26 cellular contexts compared by ENCODE assay signal in genomic region chr9:101030022-101030391, GRCh38. TPM values are rescaled to one million over a fixed set of nuclear protein-coding genes. Genes with fewer than 3 reads are reported as not detected.
DNase-seq lines count a peak whose midpoint lies in the region; ATAC-seq, FAIRE-seq and TF ChIP-seq lines count a peak whose summit lies in the region.
"Had no signal": no experiment of that assay in that cellular context is flagged by ENCODE, and none has a peak within 500 bp of the region (broad histone marks: within the 10 kb centered on the region; RNA-seq: fewer than 3 reads in every experiment).

No MANE protein-coding gene starts in this region.

- no peak overlapping the region for H2AK5ac ChIP-seq in H1 (ENCODE audit: low read depth, low read length)

- H3K27me3 Mint-ChIP-seq in activated CD4-positive, alpha-beta T cell treated with anti-CD3 and anti-CD28 coated beads, Interleukin-2, amount 10 ng/mL, durations not matched to agents 7 days and 5 days: peaks cover 51% of the 10 kb centered on the region

- H3K4me3 ChIP-seq in H1 (ENCODE audit: extremely low read depth in 1 of 4, insufficient read depth in 2 of 4, low read depth in 3 of 4, low read length in 4 of 4) (peak overlapping the region in 2 of 4 experiments; percentile 14 to 80; a peak in 3 of 8 replicates), liver (ENCODE audit: low read depth in 1 of 3, low read length in 3 of 3) (peak overlapping the region in 2 of 3 donors; percentile 72 to 94), upper lobe of right lung (peak overlapping the region; percentile 45), uterus (no peak overlapping the region)
- H3K4me3 ChIP-seq: HAP-1 had no signal

- H3K36me3 ChIP-seq in H1 (ENCODE audit: control insufficient read depth in 2 of 4, insufficient read depth in 4 of 4, low read length in 3 of 4) (no peaks in the 10 kb centered on the region), liver (ENCODE audit: control insufficient read depth in 4 of 4, insufficient read depth in 3 of 4, low read depth in 1 of 4, low read length in 3 of 4) (no peaks in the 10 kb centered on the region), upper lobe of right lung (no peaks in the 10 kb centered on the region), uterus (no peaks in the 10 kb centered on the region)
- H3K36me3 ChIP-seq: HAP-1 had no signal

- H3K4me2 ChIP-seq in H1 (ENCODE audit: insufficient read depth in 1 of 2, low read depth in 2 of 2, low read length in 2 of 2): peak overlapping the region; percentile 93 to 97

- H3K27ac ChIP-seq in H1 (ENCODE audit: low read depth, low read length) (no peak overlapping the region), liver (ENCODE audit: low read depth in 1 of 2, low read length in 2 of 2) (no peak overlapping the region), upper lobe of right lung (no peak overlapping the region), uterus (no peak overlapping the region)

- TF ChIP-seq CTCF in H1 (IDR thresholded peaks at IDR 0.05; ENCODE audit: control extremely low read depth in 1 of 3, insufficient read depth in 1 of 3, low read depth in 1 of 3, low read length in 3 of 3): no peak
- TF ChIP-seq CTCF in liver (IDR thresholded peaks at IDR 0.05; ENCODE audit: low read depth, low read length, missing input control): no peak
- TF ChIP-seq CTCF in upper lobe of right lung (IDR thresholded peaks at IDR 0.05): no peak
- TF ChIP-seq CTCF in uterus (IDR thresholded peaks at IDR 0.05): no peak

- peak; percentile 12 for DNase-seq in NCI-H146 (lab: John Stamatoyannopoulos, UW)
- no peak for DNase-seq in NCI-H146 treated with DMSO at 0.1 percent for 48 hours (lab: John Stamatoyannopoulos, UW; ENCODE audit: unreplicated experiment)
- DNase-seq in H1 (ENCODE audit: low read depth in 1 of 2, low spot score in 2 of 2): no peak
- DNase-seq in upper lobe of right lung: no peak
- DNase-seq in uterus: no peak
- DNase-seq in activated CD4-positive, alpha-beta T cell treated with anti-CD3 and anti-CD28 coated beads, Interleukin-2, amount 10 ng/mL, durations not matched to agents 7 days and 5 days: no peak
- DNase-seq: 8988T; activated gamma-delta T cell; activated naive CD8-positive, alpha-beta T cell treated with anti-CD3 and anti-CD28 coated beads, Interleukin-2, amount 10 ng/mL, durations not matched to agents 7 days and 5 days; activated T-cell treated with anti-CD3 and anti-CD28 coated beads for 4 hours; CD4-positive, CD25-positive, alpha-beta regulatory T cell; DMS153; KG1; left cardiac atrium; MM.1S; NCI-H2081 treated with DMSO at 0.1 percent for 48 hours; stimulated activated naive CD4-positive, alpha-beta T cell treated with Interleukin-2 at 50 U/mL for 16 hours; T-helper 17 cell had no signal

- CTCF ChIA-PET in H1 (lab: Charles Lee; ENCODE audit: partially characterized antibody): interaction anchor here (0.7 to 0.9 kb wide), 3 partner anchors 13 to 428 kb away, joined by 3 read pairs; no protein-coding TSS in a partner anchor
- CTCF ChIA-PET in activated CD4-positive, alpha-beta T cell treated with anti-CD3 and anti-CD28 coated beads, Interleukin-2, amount 10 ng/mL, durations not matched to agents 7 days and 5 days (lab: Charles Lee): no interaction called here

- ATAC-seq in upper lobe of right lung: no peak
- ATAC-seq in GM18909 (IDR thresholded peaks at IDR 0.05; ENCODE audit: poor library complexity, unreplicated experiment): no peak
- ATAC-seq: left cardiac atrium, T-helper 17 cell had no signal

- no peaks in the 10 kb centered on the region for H3K36me3 Mint-ChIP-seq in activated CD4-positive, alpha-beta T cell treated with anti-CD3 and anti-CD28 coated beads, Interleukin-2, amount 10 ng/mL, durations not matched to agents 7 days and 5 days (ENCODE audit: low read depth)
- H3K36me3 Mint-ChIP-seq: activated naive CD8-positive, alpha-beta T cell treated with anti-CD3 and anti-CD28 coated beads, Interleukin-2, amount 10 ng/mL, durations not matched to agents 7 days and 5 days; CD4-positive, CD25-positive, alpha-beta regulatory T cell; memory B cell had no signal

- intact Hi-C loops in upper lobe of right lung (cut with DNase I): no loop called here
- intact Hi-C loops in uterus (cut with DNase I; ENCODE audit: low total_unique reads): no loop called here

- no peak overlapping the region for H2BK15ac ChIP-seq in H1 (ENCODE audit: low read length)

- no peaks in the 10 kb centered on the region for H3K9me3 Mint-ChIP-seq in activated CD4-positive, alpha-beta T cell treated with anti-CD3 and anti-CD28 coated beads, Interleukin-2, amount 10 ng/mL, durations not matched to agents 7 days and 5 days
- H3K9me3 Mint-ChIP-seq: activated naive CD8-positive, alpha-beta T cell treated with anti-CD3 and anti-CD28 coated beads, Interleukin-2, amount 10 ng/mL, durations not matched to agents 7 days and 5 days had no signal

- TF ChIP-seq RAD21 in H1 (IDR thresholded peaks at IDR 0.05 in 1 of 2, conservative IDR thresholded peaks at IDR 0.05 in 1 of 2; ENCODE audit: low read depth in 2 of 2, low read length in 2 of 2) (no peak), liver (IDR thresholded peaks at IDR 0.05) (no peak)

- no peak overlapping the region for H4K91ac ChIP-seq in H1 (replicated peaks; ENCODE audit: insufficient read length, low read length)

- 47% methylated on average over 10 of the region's 10 CpGs; no CpG with 5 or more reads in 1 of the 2 experiments for WGBS in H1 (ENCODE audit: extremely low coverage in 1 of 2, insufficient coverage in 1 of 2, insufficient read length in 1 of 2, insufficient replicate concordance in 2 of 2, low coverage in 1 of 2, low lambda C conversion rate in 2 of 2, missing lambda C conversion rate in 1 of 2), 2 experiments
- WGBS in liver: 13% methylated on average over 10 of the region's 10 CpGs

- H2BK20ac ChIP-seq in H1 (ENCODE audit: low read length): no peak overlapping the region

- no peaks in the 10 kb centered on the region for H3K79me1 ChIP-seq in H1 (ENCODE audit: low read depth, low read length)

- H3K27ac Mint-ChIP-seq in activated CD4-positive, alpha-beta T cell treated with anti-CD3 and anti-CD28 coated beads, Interleukin-2, amount 10 ng/mL, durations not matched to agents 7 days and 5 days: no peak overlapping the region
- H3K27ac Mint-ChIP-seq: activated naive CD8-positive, alpha-beta T cell treated with anti-CD3 and anti-CD28 coated beads, Interleukin-2, amount 10 ng/mL, durations not matched to agents 7 days and 5 days; CD4-positive, CD25-positive, alpha-beta regulatory T cell; memory B cell; T-helper 17 cell had no signal

- H3K4me1 Mint-ChIP-seq in activated CD4-positive, alpha-beta T cell treated with anti-CD3 and anti-CD28 coated beads, Interleukin-2, amount 10 ng/mL, durations not matched to agents 7 days and 5 days: no peaks in the 10 kb centered on the region
- H3K4me1 Mint-ChIP-seq: activated naive CD8-positive, alpha-beta T cell treated with anti-CD3 and anti-CD28 coated beads, Interleukin-2, amount 10 ng/mL, durations not matched to agents 7 days and 5 days; memory B cell; T-helper 17 cell had no signal

- no peak overlapping the region for H2AFZ ChIP-seq in H1 (ENCODE audit: low read length)

- H2BK5ac ChIP-seq in H1 (ENCODE audit: low read depth, low read length): no peak overlapping the region

- peaks cover 14 to 42% (median 33%) of the 10 kb centered on the region in 4 experiments for H3K27me3 ChIP-seq in H1 (replicated peaks in 1 of 4; ENCODE audit: control insufficient read depth in 3 of 4, extremely low read depth in 1 of 4, insufficient read depth in 3 of 4, low read length in 3 of 4)
- H3K27me3 ChIP-seq in liver (ENCODE audit: control insufficient read depth in 4 of 4, insufficient read depth in 4 of 4, low read length in 3 of 4): no peaks in the 10 kb centered on the region
- peaks cover 22% of the 10 kb centered on the region for H3K27me3 ChIP-seq in upper lobe of right lung
- no peaks in the 10 kb centered on the region for H3K27me3 ChIP-seq in uterus

- no peak overlapping the region for H2BK120ac ChIP-seq in H1 (replicated peaks; ENCODE audit: low read depth, low read length)

- H3K56ac ChIP-seq in H1 (replicated peaks; ENCODE audit: insufficient read length, low read depth, low read length): no peak overlapping the region

- H4K20me1 ChIP-seq in H1 (replicated peaks in 1 of 2; ENCODE audit: control insufficient read depth in 1 of 2, insufficient read depth in 2 of 2, low read length in 2 of 2): no peaks in the 10 kb centered on the region

- H3K4me3 Mint-ChIP-seq in activated CD4-positive, alpha-beta T cell treated with anti-CD3 and anti-CD28 coated beads, Interleukin-2, amount 10 ng/mL, durations not matched to agents 7 days and 5 days: no peak overlapping the region
- H3K4me3 Mint-ChIP-seq: activated naive CD8-positive, alpha-beta T cell treated with anti-CD3 and anti-CD28 coated beads, Interleukin-2, amount 10 ng/mL, durations not matched to agents 7 days and 5 days; CD4-positive, CD25-positive, alpha-beta regulatory T cell; memory B cell; T-helper 17 cell had no signal

- no peak overlapping the region for H3K14ac ChIP-seq in H1 (ENCODE audit: insufficient read length)

- no peak overlapping the region for H4K8ac ChIP-seq in H1 (ENCODE audit: extremely low read depth, insufficient read depth, low read length)

- no peak overlapping the region for H3K4ac ChIP-seq in H1 (replicated peaks; ENCODE audit: insufficient read length, low read depth, low read length)

- H3K4me1 ChIP-seq in H1 (replicated peaks in 1 of 4; ENCODE audit: control insufficient read depth in 3 of 4, insufficient read depth in 4 of 4, low read length in 3 of 4): peaks cover 3 to 12% (median 7%) of the 10 kb centered on the region in 4 experiments; a peak in 4 of 7 replicates
- H3K4me1 ChIP-seq in liver (ENCODE audit: control insufficient read depth in 4 of 4, insufficient read depth in 4 of 4, low read length in 3 of 4): peaks cover 4 to 35% (median 20%) of the 10 kb centered on the region in 4 donors
- no peaks in the 10 kb centered on the region for H3K4me1 ChIP-seq in upper lobe of right lung
- peaks cover 0 to 4% of the 10 kb centered on the region in 2 donors for H3K4me1 ChIP-seq in uterus
- H3K4me1 ChIP-seq: HAP-1 had no signal

- peaks cover 19% of the 10 kb centered on the region for H3K23me2 ChIP-seq in H1 (ENCODE audit: low read depth, low read length)

- no peak for FAIRE-seq in H1 (lab: Jason Lieb, UNC)
- FAIRE-seq: urothelium cell line had no signal

- H3K9ac ChIP-seq in H1 (replicated peaks in 1 of 4; ENCODE audit: extremely low read depth in 1 of 4, low read depth in 3 of 4, low read length in 3 of 4) (no peak overlapping the region), liver (ENCODE audit: low read depth in 1 of 2, low read length in 2 of 2) (peak overlapping the region in 1 of 2 donors; percentile 33)
- H3K9ac ChIP-seq: SK-N-SH had no signal

- H2BK12ac ChIP-seq in H1 (ENCODE audit: low read depth, low read length): no peak overlapping the region

- H3K18ac ChIP-seq in H1 (ENCODE audit: extremely low read depth, low read length): no peak overlapping the region

- no peak for TF ChIP-seq POLR2A in H1 (IDR thresholded peaks at IDR 0.05; ENCODE audit: control extremely low read depth in 1 of 2, low read depth in 2 of 2, low read length in 2 of 2)
- TF ChIP-seq POLR2A in uterus (IDR thresholded peaks at IDR 0.05): no peak

- no peak overlapping the region for H3K23ac ChIP-seq in H1 (ENCODE audit: insufficient read length)

- no peaks in the 10 kb centered on the region for H3K79me2 ChIP-seq in H1 (ENCODE audit: control insufficient read depth in 1 of 2, insufficient read depth in 2 of 2, low read length in 2 of 2)

- no peak for TF ChIP-seq EP300 in H1 (IDR thresholded peaks at IDR 0.05; ENCODE audit: borderline replicate concordance in 1 of 2, low read depth in 2 of 2, low read length in 2 of 2)

- H3K9me3 ChIP-seq in H1 (ENCODE audit: insufficient read depth in 2 of 2, low read depth in 1 of 2, low read length in 1 of 2) (no peaks in the 10 kb centered on the region), liver (ENCODE audit: control insufficient read depth in 4 of 4, low read length in 3 of 4) (no peaks in the 10 kb centered on the region), upper lobe of right lung (no peaks in the 10 kb centered on the region), uterus (no peaks in the 10 kb centered on the region)
- H3K9me3 ChIP-seq: HAP-1, SK-N-SH had no signal

- no peak overlapping the region for H4K5ac ChIP-seq in H1 (ENCODE audit: insufficient read length, low read depth, low read length)

- POLR2A ChIA-PET in H1 (lab: Charles Lee; ENCODE audit: partially characterized antibody): no interaction called here
- POLR2A ChIA-PET in activated CD4-positive, alpha-beta T cell treated with anti-CD3 and anti-CD28 coated beads, Interleukin-2, amount 10 ng/mL, durations not matched to agents 7 days and 5 days (lab: Charles Lee): no interaction called here

RNA-seq across cellular contexts. Expression of gene PLPPR1, which starts 1.5 kb away (rescaled TPM):
- total RNA-seq in H1 (2021; fragmentation: NEBNext Ultra II Directional; extraction: Animal tissue kit (Norgen Biotek cat#: 25700)): 1.2 and 1.4 TPM in 2 replicates
- polyA plus RNA-seq in H1 (2011; rRNA removed) (1.0 and 1.8 TPM in 2 replicates), liver (1 to 10 TPM; 1.2 to 2.8 TPM)
- 1.3 TPM for polyA plus RNA-seq in H1 (2011; cell fraction: cytosol; rRNA removed)
- polyA plus RNA-seq in H1 (2011; cell fraction: nucleus; rRNA removed): 1.2 TPM
- polyA plus RNA-seq in H1 (2012, experiment 1 of 2): 1.2 to 3.3 TPM (median 2.0 TPM) in 4 replicates
- 0.39 TPM for polyA plus RNA-seq in H1 (2012, experiment 2 of 2)
- 1.3 TPM for polyA plus RNA-seq in H1 (2013, experiment 1 of 2)
- 1.4 TPM for polyA plus RNA-seq in H1 (2013, experiment 2 of 2)
- 3.2 and 4.3 TPM in 2 replicates for polyA minus RNA-seq in H1 (2011; rRNA and poly(A)+ RNA removed)
- polyA minus RNA-seq in H1 (2011; cell fraction: cytosol; rRNA and poly(A)+ RNA removed): 1.3 TPM
- 3.4 TPM for polyA minus RNA-seq in H1 (2011; cell fraction: nucleus; rRNA and poly(A)+ RNA removed)
- total RNA-seq in liver (10 to 100 TPM in 1 of 2 donors, 1 to 10 TPM in 1; 2.0 to 26.3 TPM), upper lobe of right lung (5.0 TPM), uterus (under 1 TPM in 1 of 4 donors, not detected in 3; 0.41 TPM)
- total RNA-seq in activated CD4-positive, alpha-beta T cell treated with anti-CD3 and anti-CD28 coated beads, Interleukin-2, amount 10 ng/mL, durations not matched to agents 7 days and 5 days: not detected
- total RNA-seq: activated naive CD8-positive, alpha-beta T cell treated with anti-CD3 and anti-CD28 coated beads, Interleukin-2, amount 10 ng/mL, durations not matched to agents 7 days and 5 days; CD4-positive, CD25-positive, alpha-beta regulatory T cell; G401; OCI-LY7; T-helper 17 cell had no signal
- polyA plus RNA-seq: CD4-positive, CD25-positive, alpha-beta regulatory T cell; SK-N-SH had no signal

Comparison
In these comparisons a context has a peak if more than half of its experiments do, and no peak if none do; other contexts are left out.
1. H3K4me3 ChIP-seq: peak in liver (2 of 3) and upper lobe of right lung (single experiment); none in uterus (0 of 2).